Comparison of ENCODE assay signal across 22 cellular contexts in the genomic region with DNA sequence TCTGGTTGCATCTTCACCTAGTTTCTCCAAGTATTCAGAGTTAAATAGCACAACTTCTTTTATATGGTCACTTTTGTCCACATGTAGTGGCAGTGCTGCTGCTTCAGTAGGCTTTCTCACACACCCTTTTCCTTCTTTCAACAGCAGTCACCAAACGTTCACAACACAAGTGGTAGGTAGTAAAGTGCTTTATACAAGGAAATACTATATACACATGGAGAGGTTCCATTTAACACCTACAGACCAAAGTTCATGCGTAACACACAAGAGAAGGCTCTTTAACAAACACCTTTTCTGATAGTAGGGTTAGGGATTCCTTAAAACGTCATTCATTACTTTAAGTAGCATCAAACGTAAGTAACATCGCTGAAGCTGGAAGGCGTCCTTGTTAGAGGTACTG.
"Had no signal": no experiment of that assay in that cellular context is flagged by ENCODE, and none has a peak within 500 bp of the region (broad histone marks: within the 10 kb centered on the region; RNA-seq: fewer than 3 reads in every experiment).

No MANE protein-coding gene starts in this region.

- H3K27ac Mint-ChIP-seq: mesothelial cell of epicardium, natural killer cell, progenitor cell of endocrine pancreas, type B pancreatic cell had no signal

- H3K27ac ChIP-seq: dorsolateral prefrontal cortex, gastrocnemius medialis, left lung, parathyroid adenoma, right lobe of liver, thyroid gland had no signal

- H3K4me3 ChIP-seq: dorsolateral prefrontal cortex, gastrocnemius medialis, left lung, right lobe of liver, smooth muscle cell, stomach, thyroid gland had no signal

- DNase-seq: dorsolateral prefrontal cortex; effector CD4-positive, alpha-beta T cell; gastrocnemius medialis; head of caudate nucleus; kidney; left lung; mesenchymal stem cell; natural killer cell; occipital lobe; right lobe of liver; stimulated activated CD4-positive, alpha-beta T cell treated with anti-CD3 and anti-CD28 coated beads, Interleukin-12 subunit alpha, Interleukin-12 subunit beta, amount 100 ng/mL, for 4 hours; stimulated activated CD4-positive, alpha-beta T cell treated with anti-CD3 and anti-CD28 coated beads, Interleukin-1b, Interleukin-23, amount 100 ng/mL, for 48 hours; stimulated activated CD4-positive, alpha-beta T cell treated with anti-CD3 and anti-CD28 coated beads, Interleukin-4, amount 100 ng/mL, for 1 hour; stimulated activated CD8-positive, alpha-beta memory T cell treated with anti-CD3 and anti-CD28 coated beads, Interleukin-4, amount 100 ng/mL, for 48 hours; stimulated activated naive CD4-positive, alpha-beta T cell treated with Interleukin-2 at 50 U/mL for 16 hours; stomach; thyroid gland had no signal

- H3K4me2 ChIP-seq: smooth muscle cell had no signal

- ATAC-seq: gastrocnemius medialis, left lung, natural killer cell, right lobe of liver had no signal

- H3K9ac ChIP-seq: parathyroid adenoma had no signal

- H3K79me2 ChIP-seq: parathyroid adenoma had no signal

- H3K27me3 Mint-ChIP-seq: progenitor cell of endocrine pancreas had no signal

- H3K4me3 Mint-ChIP-seq: mesothelial cell of epicardium, natural killer cell, type B pancreatic cell had no signal

- H3K9me3 ChIP-seq: gastrocnemius medialis, left lung, right lobe of liver, stomach, thyroid gland had no signal

- H2AFZ ChIP-seq: parathyroid adenoma had no signal

- H3K27me3 ChIP-seq: dorsolateral prefrontal cortex, gastrocnemius medialis, left lung, right lobe of liver, stomach, thyroid gland had no signal

- H3K36me3 Mint-ChIP-seq: mesothelial cell of epicardium, natural killer cell, type B pancreatic cell had no signal

- H3K4me1 ChIP-seq: gastrocnemius medialis, left lung, parathyroid adenoma, thyroid gland had no signal

- H3K36me3 ChIP-seq: gastrocnemius medialis, left lung, right lobe of liver, stomach, thyroid gland had no signal
